25 cellular contexts compared by ENCODE assay signal in genomic region chr2:23077599-23077998, GRCh38.
DNase-seq lines count a peak whose midpoint lies in the region; ATAC-seq, FAIRE-seq and TF ChIP-seq lines count a peak whose summit lies in the region.
"Had no signal": no experiment of that assay in that cellular context is flagged by ENCODE, and none has a peak within 500 bp of the region (broad histone marks: within the 10 kb centered on the region; RNA-seq: fewer than 3 reads in every experiment).

No MANE protein-coding gene starts in this region.

- H2AFZ ChIP-seq in H1 (ENCODE audit: low read length): no peak overlapping the region

- H2AK5ac ChIP-seq in H1 (ENCODE audit: low read depth, low read length): no peak overlapping the region

- no peak overlapping the region for H4K5ac ChIP-seq in H1 (ENCODE audit: insufficient read length, low read depth, low read length)

- H3K27ac Mint-ChIP-seq in endothelial cell (ENCODE audit: unreplicated experiment): no peak overlapping the region
- H3K27ac Mint-ChIP-seq: CD4-positive, CD25-positive, alpha-beta regulatory T cell had no signal

- H4K8ac ChIP-seq in H1 (ENCODE audit: extremely low read depth, insufficient read depth, low read length): no peak overlapping the region

- no peaks in the 10 kb centered on the region for H3K27me3 Mint-ChIP-seq in endothelial cell (ENCODE audit: unreplicated experiment)

- no peak overlapping the region for H4K91ac ChIP-seq in H1 (replicated peaks; ENCODE audit: insufficient read length, low read length)

- no peaks in the 10 kb centered on the region for H3K36me3 ChIP-seq in NT2/D1 (ENCODE audit: insufficient read depth, insufficient read length, low read length)
- no peaks in the 10 kb centered on the region for H3K36me3 ChIP-seq in H1 (ENCODE audit: control insufficient read depth in 2 of 4, insufficient read depth in 4 of 4, low read length in 3 of 4)
- H3K36me3 ChIP-seq in BE2C: no peaks in the 10 kb centered on the region
- H3K36me3 ChIP-seq: MG63, Peyer's patch, SJSA1 had no signal

- 59% methylated on average over 4 of the region's 4 CpGs; no CpG with 5 or more reads in 1 of the 2 experiments for whole genome bisulfite sequencing in H1 (ENCODE audit: extremely low coverage in 1 of 2, insufficient coverage in 1 of 2, insufficient read length in 1 of 2, insufficient replicate concordance in 2 of 2, low coverage in 1 of 2, low lambda C conversion rate in 2 of 2, missing lambda C conversion rate in 1 of 2), 2 experiments

- H3K36me3 Mint-ChIP-seq in endothelial cell (ENCODE audit: low read depth, unreplicated experiment): no peaks in the 10 kb centered on the region
- H3K36me3 Mint-ChIP-seq: CD4-positive, CD25-positive, alpha-beta regulatory T cell had no signal

- H3K18ac ChIP-seq in H1 (ENCODE audit: extremely low read depth, low read length): no peak overlapping the region

- H3K23ac ChIP-seq in H1 (ENCODE audit: insufficient read length): no peak overlapping the region

- no peak for TF ChIP-seq EP300 in H1 (IDR thresholded peaks at IDR 0.05; ENCODE audit: borderline replicate concordance in 1 of 2, low read depth in 2 of 2, low read length in 2 of 2)

- no peak overlapping the region for H2BK120ac ChIP-seq in H1 (replicated peaks; ENCODE audit: low read depth, low read length)

- no peaks in the 10 kb centered on the region for H4K20me1 ChIP-seq in H1 (replicated peaks in 1 of 2; ENCODE audit: control insufficient read depth in 1 of 2, insufficient read depth in 2 of 2, low read length in 2 of 2)

- H3K9me3 ChIP-seq in NT2/D1 (ENCODE audit: insufficient read depth, low read length) (no peaks in the 10 kb centered on the region), H1 (ENCODE audit: insufficient read depth in 2 of 2, low read depth in 1 of 2, low read length in 1 of 2) (no peaks in the 10 kb centered on the region), BE2C (no peaks in the 10 kb centered on the region)
- H3K9me3 ChIP-seq: A549, MG63, Peyer's patch, SJSA1 had no signal

- no peak for ATAC-seq in HG03460 (IDR thresholded peaks at IDR 0.05; ENCODE audit: unreplicated experiment)
- ATAC-seq: A549, HCT116, Right ventricle myocardium inferior had no signal

- no peak for FAIRE-seq in H1 (lab: Jason Lieb, UNC)
- FAIRE-seq: A549, GM12891 had no signal

- H3K9ac ChIP-seq in NT2/D1 (ENCODE audit: insufficient read length, low read depth): no peak overlapping the region
- H3K9ac ChIP-seq in H1 (replicated peaks in 1 of 4; ENCODE audit: extremely low read depth in 1 of 4, low read depth in 3 of 4, low read length in 3 of 4): no peak overlapping the region

- no peaks in the 10 kb centered on the region for H3K23me2 ChIP-seq in H1 (ENCODE audit: low read depth, low read length)

- no peak for TF ChIP-seq POLR2A in H1 (IDR thresholded peaks at IDR 0.05; ENCODE audit: control extremely low read depth in 1 of 2, low read depth in 2 of 2, low read length in 2 of 2)

- POLR2A ChIA-PET in H1 (lab: Charles Lee; ENCODE audit: partially characterized antibody): no interaction called here

- no peak overlapping the region for H3K4me2 ChIP-seq in H1 (ENCODE audit: insufficient read depth in 1 of 2, low read depth in 2 of 2, low read length in 2 of 2)
- H3K4me2 ChIP-seq: A549 had no signal

- H2BK20ac ChIP-seq in H1 (ENCODE audit: low read length): no peak overlapping the region

- no peak for TF ChIP-seq RAD21 in H1 (IDR thresholded peaks at IDR 0.05 in 1 of 2, conservative IDR thresholded peaks at IDR 0.05 in 1 of 2; ENCODE audit: low read depth in 2 of 2, low read length in 2 of 2)

- H3K4me1 ChIP-seq in NT2/D1 (ENCODE audit: insufficient read depth, insufficient read length) (no peaks in the 10 kb centered on the region), H1 (replicated peaks in 1 of 4; ENCODE audit: control insufficient read depth in 3 of 4, insufficient read depth in 4 of 4, low read length in 3 of 4) (peaks cover 0 to 3% (median 0%) of the 10 kb centered on the region in 4 experiments; a peak in 1 of 7 replicates), BE2C (no peaks in the 10 kb centered on the region; the same call in 1 of the 2 replicates)
- H3K4me1 ChIP-seq: A549, Peyer's patch, SJSA1 had no signal

- CTCF ChIA-PET in H1 (lab: Charles Lee; ENCODE audit: partially characterized antibody): interaction anchor here (0.9 kb wide), 1 partner anchor 10 kb away, joined by 3 read pairs; no protein-coding TSS in a partner anchor

- DNase-seq in AG20443 (ENCODE audit: low spot score) (peak; percentile 1), NT2/D1 (ENCODE audit: low read depth, low spot score) (peak; percentile 8), H1 (ENCODE audit: low read depth in 1 of 2, low spot score in 2 of 2) (peak in 1 of 2 experiments; percentile 17), iPS DF 19.7 (ENCODE audit: low read depth, low spot score) (peak; percentile 3), kidney glomerular epithelial cell (lab: John Stamatoyannopoulos, UW) (no peak), BE2C (no peak), endothelial cell (ENCODE audit: low spot score) (no peak)
- DNase-seq: CD4-positive, CD25-positive, alpha-beta regulatory T cell; COR-L47; DMS 273 treated with DMSO at 0.1 percent for 48 hours; GOT3; Kasumi-1; MG63; NCI-H1417 treated with DMSO at 0.1 percent for 48 hours; NCI-H187 treated with DMSO at 0.1 percent for 48 hours; NCI-H2107; NCI-H510A; NCI-H748 treated with DMSO at 0.1 percent for 48 hours; Peyer's patch had no signal

- TF ChIP-seq CTCF in H1 (IDR thresholded peaks at IDR 0.05; ENCODE audit: control extremely low read depth in 1 of 3, insufficient read depth in 1 of 3, low read depth in 1 of 3, low read length in 3 of 3) (no peak), BE2C (IDR thresholded peaks at IDR 0.05; ENCODE audit: low read depth, low read length) (no peak), endothelial cell (IDR thresholded peaks at IDR 0.05; ENCODE audit: unreplicated experiment) (no peak)

- no peak overlapping the region for H2BK12ac ChIP-seq in H1 (ENCODE audit: low read depth, low read length)

- no peak overlapping the region for H2BK15ac ChIP-seq in H1 (ENCODE audit: low read length)

- no peak overlapping the region for H3K27ac ChIP-seq in H1 (ENCODE audit: low read depth, low read length)
- H3K27ac ChIP-seq: A549, Peyer's patch, SJSA1 had no signal

- no peaks in the 10 kb centered on the region for H3K79me2 ChIP-seq in H1 (ENCODE audit: control insufficient read depth in 1 of 2, insufficient read depth in 2 of 2, low read length in 2 of 2)

- H3K56ac ChIP-seq in H1 (replicated peaks; ENCODE audit: insufficient read length, low read depth, low read length): no peak overlapping the region

- H3K27me3 ChIP-seq in NT2/D1 (ENCODE audit: insufficient read depth, insufficient read length) (no peaks in the 10 kb centered on the region), H1 (replicated peaks in 1 of 4; ENCODE audit: control insufficient read depth in 3 of 4, extremely low read depth in 1 of 4, insufficient read depth in 3 of 4, low read length in 3 of 4) (no peaks in the 10 kb centered on the region), BE2C (no peaks in the 10 kb centered on the region)
- H3K27me3 ChIP-seq: MG63, Peyer's patch, SJSA1 had no signal

- H3K9me3 Mint-ChIP-seq in endothelial cell (ENCODE audit: unreplicated experiment): no peaks in the 10 kb centered on the region

- no peaks in the 10 kb centered on the region for H3K4me1 Mint-ChIP-seq in endothelial cell (ENCODE audit: unreplicated experiment)
- H3K4me1 Mint-ChIP-seq: CD4-positive, CD25-positive, alpha-beta regulatory T cell had no signal

- H3K79me1 ChIP-seq in H1 (ENCODE audit: low read depth, low read length): no peaks in the 10 kb centered on the region

- no peak overlapping the region for H3K14ac ChIP-seq in H1 (ENCODE audit: insufficient read length)

- no peak overlapping the region for H3K4me3 Mint-ChIP-seq in endothelial cell (ENCODE audit: unreplicated experiment)
- H3K4me3 Mint-ChIP-seq: CD4-positive, CD25-positive, alpha-beta regulatory T cell had no signal

- H3K4ac ChIP-seq in H1 (replicated peaks; ENCODE audit: insufficient read length, low read depth, low read length): no peak overlapping the region

- no peak overlapping the region for H2BK5ac ChIP-seq in H1 (ENCODE audit: low read depth, low read length)

- H3K4me3 ChIP-seq in NT2/D1 (ENCODE audit: insufficient read length, low read depth) (no peak overlapping the region), H1 (ENCODE audit: extremely low read depth in 1 of 4, insufficient read depth in 2 of 4, low read depth in 3 of 4, low read length in 4 of 4) (no peak overlapping the region), BE2C (ENCODE audit: low read depth, low read length) (no peak overlapping the region)
- H3K4me3 ChIP-seq: A549, MG63, Peyer's patch, SJSA1 had no signal

TF ChIP-seq in H1, 55 proteins besides CTCF, POLR2A, EP300 and RAD21:
- TF ChIP-seq USF2 (IDR thresholded peaks at IDR 0.05; ENCODE audit: low read length): no peak
- TF ChIP-seq CEBPB (IDR thresholded peaks at IDR 0.05; ENCODE audit: low read depth, low read length): peak; percentile 51; the same call in 1 of the 2 replicates

Comparison
In these comparisons a context has a peak if more than half of its experiments do, and no peak if none do; other contexts are left out.
1. DNase-seq: peak in AG20443 (single experiment), NT2/D1 (single experiment) and iPS DF 19.7 (single experiment); none in kidney glomerular epithelial cell (single experiment), BE2C (single experiment) and endothelial cell (single experiment).